Comparison of ENCODE assay signal across 12 cellular contexts in genomic region chr3:81788650-81789049, GRCh38. TPM values are rescaled to one million over a fixed set of nuclear protein-coding genes. Genes with fewer than 3 reads are reported as not detected.
A peak's percentile ranks its signal among the peaks of the same experiment; 100 is the strongest.
DNase-seq lines count a peak whose midpoint lies in the region; ATAC-seq and TF ChIP-seq lines count a peak whose summit lies in the region.
"Had no signal": no experiment of that assay in that cellular context is flagged by ENCODE, and none has a peak within 500 bp of the region (broad histone marks: within the 10 kb centered on the region; RNA-seq: fewer than 3 reads in every experiment).

No MANE protein-coding gene starts in this region.

- CTCF ChIA-PET in activated CD8-positive, alpha-beta T cell treated with anti-CD3 and anti-CD28 coated beads, Interleukin-2, amount 10 ng/mL, durations not matched to agents 7 days and 5 days (lab: Charles Lee) = no interaction called here

- peak; percentile 90 for ATAC-seq in GM18502 (IDR thresholded peaks at IDR 0.05; ENCODE audit: poor library complexity, unreplicated experiment)
- ATAC-seq in GM21381 (IDR thresholded peaks at IDR 0.05; ENCODE audit: unreplicated experiment) = peak; percentile 76
- peak; percentile 76 for ATAC-seq in HG03064 (IDR thresholded peaks at IDR 0.05; ENCODE audit: low read depth, unreplicated experiment)
- ATAC-seq in activated CD8-positive, alpha-beta T cell treated with anti-CD3 and anti-CD28 coated beads, Interleukin-2, amount 10 ng/mL, durations not matched to agents 7 days and 5 days = no peak
- ATAC-seq: left lobe of liver had no signal

- H3K4me3 ChIP-seq in choroid plexus epithelial cell (ENCODE audit: low read depth, low read length) = no peak overlapping the region
- H3K4me3 ChIP-seq: PC-9 had no signal

- no peak overlapping the region for H3K27ac Mint-ChIP-seq in activated CD8-positive, alpha-beta T cell treated with anti-CD3 and anti-CD28 coated beads, Interleukin-2, amount 10 ng/mL, durations not matched to agents 7 days and 5 days

- H3K4me3 Mint-ChIP-seq in activated CD8-positive, alpha-beta T cell treated with anti-CD3 and anti-CD28 coated beads, Interleukin-2, amount 10 ng/mL, durations not matched to agents 7 days and 5 days = no peak overlapping the region

- no peaks in the 10 kb centered on the region for H3K36me3 Mint-ChIP-seq in activated CD8-positive, alpha-beta T cell treated with anti-CD3 and anti-CD28 coated beads, Interleukin-2, amount 10 ng/mL, durations not matched to agents 7 days and 5 days (ENCODE audit: low read depth)

- no peaks in the 10 kb centered on the region for H3K4me1 Mint-ChIP-seq in activated CD8-positive, alpha-beta T cell treated with anti-CD3 and anti-CD28 coated beads, Interleukin-2, amount 10 ng/mL, durations not matched to agents 7 days and 5 days (ENCODE audit: low read depth)

- H3K27me3 Mint-ChIP-seq in activated CD8-positive, alpha-beta T cell treated with anti-CD3 and anti-CD28 coated beads, Interleukin-2, amount 10 ng/mL, durations not matched to agents 7 days and 5 days (ENCODE audit: low read depth) = peaks cover 3% of the 10 kb centered on the region

- DNase-seq in choroid plexus epithelial cell (ENCODE audit: low read depth) (peak; percentile 11), NCI-H748 treated with DMSO at 0.1 percent for 48 hours (lab: John Stamatoyannopoulos, UW) (no peak), NCI-H524 (lab: John Stamatoyannopoulos, UW) (no peak), amygdala (lab: John Stamatoyannopoulos, UW) (no peak)
- DNase-seq in activated CD8-positive, alpha-beta T cell treated with anti-CD3 and anti-CD28 coated beads, Interleukin-2, amount 10 ng/mL, durations not matched to agents 7 days and 5 days = no peak
- DNase-seq: caudate nucleus, NCI-H1694 treated with DMSO at 0.1 percent for 48 hours, PC-9 had no signal

- TF ChIP-seq CTCF in choroid plexus epithelial cell (conservative IDR thresholded peaks at IDR 0.05; ENCODE audit: low read depth, low read length) = no peak

- H3K9me3 Mint-ChIP-seq in activated CD8-positive, alpha-beta T cell treated with anti-CD3 and anti-CD28 coated beads, Interleukin-2, amount 10 ng/mL, durations not matched to agents 7 days and 5 days (ENCODE audit: insufficient read depth) = peaks cover 2% of the 10 kb centered on the region

- POLR2A ChIA-PET in activated CD8-positive, alpha-beta T cell treated with anti-CD3 and anti-CD28 coated beads, Interleukin-2, amount 10 ng/mL, durations not matched to agents 7 days and 5 days (lab: Charles Lee) = no interaction called here

RNA-seq across cellular contexts. Expression of gene GBE1, which starts 27.2 kb away (rescaled TPM):
- 10 to 100 TPM; 29.8 to 33.3 TPM for total RNA-seq in activated CD8-positive, alpha-beta T cell treated with anti-CD3 and anti-CD28 coated beads, Interleukin-2, amount 10 ng/mL, durations not matched to agents 7 days and 5 days
